In genomic region chr7:90594791-90595317, GRCh38 we compare ENCODE assay signal across 8 cellular contexts. TPM values are rescaled to one million over a fixed set of nuclear protein-coding genes. Genes with fewer than 3 reads are reported as not detected.
A peak's percentile ranks its signal among the peaks of the same experiment; 100 is the strongest.
DNase-seq lines count a peak whose midpoint lies in the region; ATAC-seq, FAIRE-seq and TF ChIP-seq lines count a peak whose summit lies in the region.

No MANE protein-coding gene starts in this region.

- peaks cover 56% of the 10 kb centered on the region for H3K27me3 Mint-ChIP-seq in CD4-positive, alpha-beta T cell
- H3K27me3 Mint-ChIP-seq in IgD-negative memory B cell: no peaks in the 10 kb centered on the region
- H3K27me3 Mint-ChIP-seq in MCF 10A (ENCODE audit: insufficient read depth, unreplicated experiment): no peaks in the 10 kb centered on the region

- POLR2A ChIA-PET in CD4-positive, alpha-beta T cell (lab: Charles Lee): no interaction called here
- POLR2A ChIA-PET in MCF 10A (lab: Yijun Ruan, JAX): interaction anchor here (0.6 to 7.6 kb wide), 17 partner anchors 8 to 560 kb away, joined by 3 to 136 read pairs (median 4); no protein-coding TSS in a partner anchor

- peak overlapping the region; percentile 55 for H3K4me3 Mint-ChIP-seq in CD4-positive, alpha-beta T cell
- peak overlapping the region; percentile 83 to 95 (median 92) for H3K4me3 Mint-ChIP-seq in IgD-negative memory B cell
- H3K4me3 Mint-ChIP-seq in MCF 10A (ENCODE audit: unreplicated experiment): peak overlapping the region; percentile 94

- peaks cover 21% of the 10 kb centered on the region for H3K4me1 Mint-ChIP-seq in CD4-positive, alpha-beta T cell (ENCODE audit: low read depth)
- H3K4me1 Mint-ChIP-seq in IgD-negative memory B cell: peaks cover 22 to 33% (median 24%) of the 10 kb centered on the region in 3 donors
- peaks cover 46% of the 10 kb centered on the region for H3K4me1 Mint-ChIP-seq in MCF 10A (ENCODE audit: insufficient read depth, unreplicated experiment)

- no peak for ATAC-seq in CD4-positive, alpha-beta T cell (ENCODE audit: poor library complexity)
- no peak for ATAC-seq in HG02852 (IDR thresholded peaks at IDR 0.05; ENCODE audit: unreplicated experiment)
- no peak for ATAC-seq in GM19324 (IDR thresholded peaks at IDR 0.05; ENCODE audit: low FRiP score, unreplicated experiment)
- no peak for ATAC-seq in HG03521 (IDR thresholded peaks at IDR 0.05; ENCODE audit: unreplicated experiment)

- DNase-seq in CD4-positive, alpha-beta T cell: no peak
- DNase-seq in MCF 10A (ENCODE audit: unreplicated experiment) (peak; percentile 93), left kidney (ENCODE audit: low read depth, low spot score) (peak; percentile 66), urothelium cell line (ENCODE audit: low spot score) (peak; percentile 81)

- H3K9me3 ChIP-seq in CD4-positive, alpha-beta T cell (ENCODE audit: control insufficient read depth, low read length): no peaks in the 10 kb centered on the region

- no peaks in the 10 kb centered on the region for H3K36me3 Mint-ChIP-seq in CD4-positive, alpha-beta T cell (ENCODE audit: low read depth)
- H3K36me3 Mint-ChIP-seq in IgD-negative memory B cell (no peaks in the 10 kb centered on the region), MCF 10A (ENCODE audit: insufficient read depth, unreplicated experiment) (no peaks in the 10 kb centered on the region)

- no peak for FAIRE-seq in urothelium cell line (lab: Jason Lieb, UNC)

- TSS peak; percentile 57 for BruUV-seq in MCF 10A (replicated peaks; lab: Mats Ljungman, UMichigan)

- H3K27me3 ChIP-seq in CD4-positive, alpha-beta T cell (ENCODE audit: control insufficient read depth, insufficient read depth, low read length): peaks cover 25% of the 10 kb centered on the region

- CTCF ChIA-PET in CD4-positive, alpha-beta T cell (lab: Charles Lee): no interaction called here
- CTCF ChIA-PET in MCF 10A (lab: Yijun Ruan, JAX): interaction anchor here (0.6 to 7.3 kb wide), 15 partner anchors 9 to 281 kb away, joined by 3 to 61 read pairs (median 4); no protein-coding TSS in a partner anchor

- no peaks in the 10 kb centered on the region for H3K9me3 Mint-ChIP-seq in CD4-positive, alpha-beta T cell
- H3K9me3 Mint-ChIP-seq in IgD-negative memory B cell: no peaks in the 10 kb centered on the region
- H3K9me3 Mint-ChIP-seq in MCF 10A (ENCODE audit: unreplicated experiment): no peaks in the 10 kb centered on the region

- no peak overlapping the region for H3K27ac ChIP-seq in CD4-positive, alpha-beta T cell (ENCODE audit: low read depth, low read length)

- no peak for TF ChIP-seq CTCF in CD4-positive, alpha-beta T cell (IDR thresholded peaks at IDR 0.05)
- TF ChIP-seq CTCF in MCF 10A (IDR thresholded peaks at IDR 0.05; ENCODE audit: unreplicated experiment): no peak

- no peak overlapping the region for H3K27ac Mint-ChIP-seq in CD4-positive, alpha-beta T cell
- H3K27ac Mint-ChIP-seq in IgD-negative memory B cell (peak overlapping the region; percentile 14 to 78 (median 69)), MCF 10A (ENCODE audit: low read depth, unreplicated experiment) (peak overlapping the region; percentile 73)

- intact Hi-C loops in CD4-positive, alpha-beta T cell (cut with DNase I, micrococcal nuclease): no loop called here
- intact Hi-C loops in MCF 10A (cut with micrococcal nuclease): loop anchor here (1.0 to 2.0 kb wide), 3 partner anchors 16 to 439 kb away; no protein-coding TSS in a partner anchor

RNA-seq across cellular contexts. Expression of gene CDK14, which starts 1.3 kb away (rescaled TPM):
- under 1 TPM; 0.45 to 0.47 TPM for total RNA-seq in CD4-positive, alpha-beta T cell
- polyA plus RNA-seq in IgD-negative memory B cell: 53.0 TPM
- total RNA-seq in MCF 10A (2022): 21.2 and 32.0 TPM in 2 replicates

Comparison
In these comparisons a context has a peak if more than half of its experiments do, and no peak if none do; other contexts are left out.
1. DNase-seq: peak in MCF 10A (single experiment), left kidney (single experiment) and urothelium cell line (single experiment); none in CD4-positive, alpha-beta T cell (0 of 10).
2. RNA of gene CDK14, which starts 1.3 kb away (total RNA-seq): 21.2 to 32.0 TPM in MCF 10A; 0.45 to 0.47 TPM in CD4-positive, alpha-beta T cell; every median in the first group is over 10 times any median in the second.
3. Peak in every context shown above with its lines, with median percentiles within 50 percentile points of each other: H3K4me3 Mint-ChIP-seq.